In genomic region chr11:17735823-17736772, GRCh38 we compare ENCODE assay signal across 11 cellular contexts. TPM values are rescaled to one million over a fixed set of nuclear protein-coding genes. Genes with fewer than 3 reads are reported as not detected.
A peak's percentile ranks its signal among the peaks of the same experiment; 100 is the strongest.
DNase-seq lines count a peak whose midpoint lies in the region; ATAC-seq and TF ChIP-seq lines count a peak whose summit lies in the region.
"Had no signal": no experiment of that assay in that cellular context is flagged by ENCODE, and none has a peak within 500 bp of the region (broad histone marks: within the 10 kb centered on the region; RNA-seq: fewer than 3 reads in every experiment).

No MANE protein-coding gene starts in this region.

- no peak overlapping the region for H2BK120ac ChIP-seq in mesendoderm (ENCODE audit: low read depth, low read length)

- peak overlapping the region in 1 of 2 donors; percentile 47 for H3K4me3 ChIP-seq in vagina
- no peak overlapping the region for H3K4me3 ChIP-seq in mesendoderm (ENCODE audit: low read length)
- H3K4me3 ChIP-seq: PC-9 had no signal

- H3K4ac ChIP-seq in mesendoderm (ENCODE audit: low read depth, low read length) = no peak overlapping the region

- H3K4me1 ChIP-seq in vagina (peaks cover 19% of the 10 kb centered on the region), mesendoderm (ENCODE audit: control insufficient read depth, low read depth, low read length) (no peaks in the 10 kb centered on the region)

- H3K27ac ChIP-seq in VCaP (peak overlapping the region; percentile 78), vagina (peak overlapping the region; percentile 63), mesendoderm (ENCODE audit: low read depth, low read length) (no peak overlapping the region)
- H3K27ac ChIP-seq: PC-9 had no signal

- H3K18ac ChIP-seq in mesendoderm (ENCODE audit: low read length) = no peak overlapping the region

- no peak overlapping the region for H4K8ac ChIP-seq in mesendoderm (ENCODE audit: low read depth, low read length)

- peak; percentile 78 for TF ChIP-seq CTCF in VCaP (conservative IDR thresholded peaks at IDR 0.05)
- TF ChIP-seq CTCF in vagina (IDR thresholded peaks at IDR 0.05) = no peak

- no CpG with 5 or more reads among the region's 113 CpGs for WGBS in mesendoderm (ENCODE audit: extremely low coverage, insufficient coverage, low lambda C conversion rate)

- H2AK5ac ChIP-seq in mesendoderm (ENCODE audit: low read length) = no peak overlapping the region

- no peak overlapping the region for H2BK15ac ChIP-seq in mesendoderm (replicated peaks; ENCODE audit: low read depth)

- H3K36me3 ChIP-seq in vagina = no peaks in the 10 kb centered on the region
- no peaks in the 10 kb centered on the region for H3K36me3 ChIP-seq in mesendoderm (ENCODE audit: control insufficient read depth, insufficient read depth, low read length)

- no peaks in the 10 kb centered on the region for H3K79me1 ChIP-seq in mesendoderm (ENCODE audit: low read length)

- H3K27me3 ChIP-seq in vagina (no peaks in the 10 kb centered on the region), mesendoderm (ENCODE audit: insufficient read depth, low read length, poor library complexity) (peaks cover 22% of the 10 kb centered on the region)

- H3K9ac ChIP-seq in mesendoderm (ENCODE audit: low read length) = no peak overlapping the region

- H3K23ac ChIP-seq in mesendoderm (ENCODE audit: low read length) = no peak overlapping the region

- no peak overlapping the region for H3K56ac ChIP-seq in mesendoderm (ENCODE audit: low read length)

- no peak overlapping the region for H2BK5ac ChIP-seq in mesendoderm (ENCODE audit: low read length)

- ATAC-seq in Right ventricle myocardium superior (ENCODE audit: poor library complexity) = no peak
- no peak for ATAC-seq in left cardiac atrium
- ATAC-seq in esophagus mucosa = no peak

- no peak overlapping the region for H3K4me2 ChIP-seq in mesendoderm (ENCODE audit: low read length)
- H3K4me2 ChIP-seq: PC-9 had no signal

- no peaks in the 10 kb centered on the region for H3K9me3 ChIP-seq in vagina

- intact Hi-C loops in Right ventricle myocardium superior (cut with DNase I) = no loop called here
- intact Hi-C loops in left cardiac atrium (cut with DNase I) = loop anchor here in 1 of 2 donors (5.0 kb wide), 1 partner anchor 134 kb away; no protein-coding TSS in a partner anchor
- intact Hi-C loops in vagina (cut with DNase I) = loop anchor here (2.0 kb wide), 1 partner anchor 245 kb away; no protein-coding TSS in a partner anchor

- DNase-seq in Right ventricle myocardium superior = peak; percentile 30
- no peak for DNase-seq in left cardiac atrium
- peak; percentile 67 for DNase-seq in left kidney (ENCODE audit: low read depth, low spot score)
- DNase-seq in vagina (ENCODE audit: extremely low spot score in 2 of 2) = no peak
- DNase-seq in mesendoderm = no peak
- no peak for DNase-seq in NK-92 (lab: John Stamatoyannopoulos, UW; ENCODE audit: unreplicated experiment)
- DNase-seq: Kasumi-1, PC-9 had no signal

- TF ChIP-seq POLR2A in vagina (IDR thresholded peaks at IDR 0.05) = no peak

- no peaks in the 10 kb centered on the region for H3K79me2 ChIP-seq in mesendoderm (ENCODE audit: control insufficient read depth, insufficient read depth, low read length)

- no peak overlapping the region for H4K5ac ChIP-seq in mesendoderm (ENCODE audit: low read length)

RNA-seq across cellular contexts. Expression of gene KCNC1, which starts 1.5 kb away (rescaled TPM):
- not detected for total RNA-seq in Right ventricle myocardium superior
- total RNA-seq in left cardiac atrium = not detected
- total RNA-seq in vagina = 0.49 TPM
- total RNA-seq in esophagus mucosa = not detected
- polyA plus RNA-seq in mesendoderm (2013, experiment 1 of 2) = 0.01 TPM
- 0.01 TPM for polyA plus RNA-seq in mesendoderm (2013, experiment 2 of 2)
- total RNA-seq: PC-9 had no signal

RNA-seq across cellular contexts. Expression of gene MYOD1, which starts 16.7 kb away (rescaled TPM):
- total RNA-seq in Right ventricle myocardium superior (not detected), left cardiac atrium (not detected), vagina (not detected), esophagus mucosa (not detected)
- polyA plus RNA-seq in mesendoderm (2013, experiment 1 of 2) = not detected
- polyA plus RNA-seq in mesendoderm (2013, experiment 2 of 2) = not detected
- total RNA-seq: Daoy, PC-9 had no signal

Comparison
In these comparisons a context has a peak if more than half of its experiments do, and no peak if none do; other contexts are left out.
1. DNase-seq: peak in Right ventricle myocardium superior (single experiment) and left kidney (single experiment); none in left cardiac atrium (single experiment), vagina (0 of 2), mesendoderm (single experiment) and NK-92 (single experiment).